ENCODE assay signal across 2 cellular contexts in the genomic region with DNA sequence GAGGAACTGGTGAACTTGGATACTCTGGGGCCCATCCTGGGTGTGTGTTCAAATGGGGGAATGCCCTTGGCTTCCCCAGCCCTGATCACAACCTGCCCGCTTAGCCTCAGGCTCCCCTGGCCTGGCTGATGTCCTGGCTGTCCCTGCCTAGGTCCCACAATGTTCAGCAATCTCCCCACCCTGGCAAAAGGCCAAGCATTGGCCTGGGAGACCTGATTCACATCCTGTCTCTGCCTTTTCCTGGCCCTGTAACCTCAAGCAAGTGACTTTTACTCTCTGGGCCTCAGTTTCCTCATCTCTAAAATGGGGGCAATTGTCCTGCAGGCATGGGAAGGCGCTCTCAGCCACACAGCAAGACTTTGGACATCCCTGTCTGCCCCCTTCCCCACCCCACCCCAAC.
TF ChIP-seq lines count a peak whose summit lies in the region.

No MANE protein-coding gene starts in this region.

TF ChIP-seq in IMR-90, 13 proteins besides CTCF, POLR2A, EP300 and RAD21:
- TF ChIP-seq RFX5 (IDR thresholded peaks at IDR 0.05; ENCODE audit: low read depth, low read length) (no peak), FOS (IDR thresholded peaks at IDR 0.05; ENCODE audit: low read depth, low read length) (no peak), ELK1 (IDR thresholded peaks at IDR 0.05; ENCODE audit: borderline replicate concordance, low read depth, low read length) (no peak)
- TF ChIP-seq, protein P1, sequence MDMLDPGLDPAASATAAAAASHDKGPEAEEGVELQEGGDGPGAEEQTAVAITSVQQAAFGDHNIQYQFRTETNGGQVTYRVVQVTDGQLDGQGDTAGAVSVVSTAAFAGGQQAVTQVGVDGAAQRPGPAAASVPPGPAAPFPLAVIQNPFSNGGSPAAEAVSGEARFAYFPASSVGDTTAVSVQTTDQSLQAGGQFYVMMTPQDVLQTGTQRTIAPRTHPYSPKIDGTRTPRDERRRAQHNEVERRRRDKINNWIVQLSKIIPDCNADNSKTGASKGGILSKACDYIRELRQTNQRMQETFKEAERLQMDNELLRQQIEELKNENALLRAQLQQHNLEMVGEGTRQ (IDR thresholded peaks at IDR 0.05; ENCODE audit: low read depth, low read length), result no peak

TF ChIP-seq in K562, 482 proteins besides CTCF, POLR2A, EP300 and RAD21:
- TF ChIP-seq KDM1A (IDR thresholded peaks at IDR 0.05) (peak in 1 of 2 experiments; percentile 72; a peak in 1 of 4 replicates), ADNP (tag; IDR thresholded peaks at IDR 0.05) (0 out of 2 replicates have a peak, but pooled peaks have one; percentile 29), TEAD1 (CRISPR knock-in tag; IDR thresholded peaks at IDR 0.05) (no peak), SIRT6 (IDR thresholded peaks at IDR 0.05; ENCODE audit: low read depth, low read length) (no peak), RB1 (IDR thresholded peaks at IDR 0.05; ENCODE audit: low read depth) (no peak), MITF (IDR thresholded peaks at IDR 0.05) (no peak), CXXC5 (CRISPR knock-in tag; IDR thresholded peaks at IDR 0.05) (no peak), ESRRA (IDR thresholded peaks at IDR 0.05; ENCODE audit: borderline replicate concordance, low read depth) (peak; percentile 45; the same call in 1 of the 2 replicates), ZBED1 (IDR thresholded peaks at IDR 0.05) (no peak), ETV1 (tag; conservative IDR thresholded peaks at IDR 0.05; ENCODE audit: low read depth) (no peak), RBM25 (IDR thresholded peaks at IDR 0.05; ENCODE audit: low read depth, low read length, severe bottlenecking) (peak; percentile 83), NFIC (IDR thresholded peaks at IDR 0.05) (peak; percentile 71), RCOR1 (IDR thresholded peaks at IDR 0.05; ENCODE audit: borderline replicate concordance in 1 of 2, low read depth in 2 of 2, low read length in 2 of 2) (0 out of 4 replicates have a peak, but pooled peaks of 1 of the 2 experiments have one; percentile 23), MAFF (IDR thresholded peaks at IDR 0.05; ENCODE audit: low read length) (no peak), CBFA2T3 (IDR thresholded peaks at IDR 0.05) (no peak), POU5F1 (IDR thresholded peaks at IDR 0.05; ENCODE audit: borderline replicate concordance, low read depth, low read length, partially characterized antibody) (no peak), ZNF830 (CRISPR knock-in tag; IDR thresholded peaks at IDR 0.05) (no peak), HDAC2 (IDR thresholded peaks at IDR 0.05) (0 out of 2 replicates have a peak, but pooled peaks have one; percentile 20), THRAP3 (IDR thresholded peaks at IDR 0.05; ENCODE audit: borderline replicate concordance) (no peak), BCOR (IDR thresholded peaks at IDR 0.05) (peak; percentile 77), SMARCA5 (IDR thresholded peaks at IDR 0.05) (0 out of 2 replicates have a peak, but pooled peaks have one; percentile 60)
- TF ChIP-seq, protein P2, sequence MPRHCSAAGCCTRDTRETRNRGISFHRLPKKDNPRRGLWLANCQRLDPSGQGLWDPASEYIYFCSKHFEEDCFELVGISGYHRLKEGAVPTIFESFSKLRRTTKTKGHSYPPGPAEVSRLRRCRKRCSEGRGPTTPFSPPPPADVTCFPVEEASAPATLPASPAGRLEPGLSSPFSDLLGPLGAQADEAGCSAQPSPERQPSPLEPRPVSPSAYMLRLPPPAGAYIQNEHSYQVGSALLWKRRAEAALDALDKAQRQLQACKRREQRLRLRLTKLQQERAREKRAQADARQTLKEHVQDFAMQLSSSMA (CRISPR knock-in tag; IDR thresholded peaks at IDR 0.05), result no peak
- TF ChIP-seq, protein P3, sequence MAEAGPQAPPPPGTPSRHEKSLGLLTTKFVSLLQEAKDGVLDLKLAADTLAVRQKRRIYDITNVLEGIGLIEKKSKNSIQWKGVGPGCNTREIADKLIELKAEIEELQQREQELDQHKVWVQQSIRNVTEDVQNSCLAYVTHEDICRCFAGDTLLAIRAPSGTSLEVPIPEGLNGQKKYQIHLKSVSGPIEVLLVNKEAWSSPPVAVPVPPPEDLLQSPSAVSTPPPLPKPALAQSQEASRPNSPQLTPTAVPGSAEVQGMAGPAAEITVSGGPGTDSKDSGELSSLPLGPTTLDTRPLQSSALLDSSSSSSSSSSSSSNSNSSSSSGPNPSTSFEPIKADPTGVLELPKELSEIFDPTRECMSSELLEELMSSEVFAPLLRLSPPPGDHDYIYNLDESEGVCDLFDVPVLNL (CRISPR knock-in tag; IDR thresholded peaks at IDR 0.05; ENCODE audit: low read depth), result no peak
- TF ChIP-seq, protein P4, sequence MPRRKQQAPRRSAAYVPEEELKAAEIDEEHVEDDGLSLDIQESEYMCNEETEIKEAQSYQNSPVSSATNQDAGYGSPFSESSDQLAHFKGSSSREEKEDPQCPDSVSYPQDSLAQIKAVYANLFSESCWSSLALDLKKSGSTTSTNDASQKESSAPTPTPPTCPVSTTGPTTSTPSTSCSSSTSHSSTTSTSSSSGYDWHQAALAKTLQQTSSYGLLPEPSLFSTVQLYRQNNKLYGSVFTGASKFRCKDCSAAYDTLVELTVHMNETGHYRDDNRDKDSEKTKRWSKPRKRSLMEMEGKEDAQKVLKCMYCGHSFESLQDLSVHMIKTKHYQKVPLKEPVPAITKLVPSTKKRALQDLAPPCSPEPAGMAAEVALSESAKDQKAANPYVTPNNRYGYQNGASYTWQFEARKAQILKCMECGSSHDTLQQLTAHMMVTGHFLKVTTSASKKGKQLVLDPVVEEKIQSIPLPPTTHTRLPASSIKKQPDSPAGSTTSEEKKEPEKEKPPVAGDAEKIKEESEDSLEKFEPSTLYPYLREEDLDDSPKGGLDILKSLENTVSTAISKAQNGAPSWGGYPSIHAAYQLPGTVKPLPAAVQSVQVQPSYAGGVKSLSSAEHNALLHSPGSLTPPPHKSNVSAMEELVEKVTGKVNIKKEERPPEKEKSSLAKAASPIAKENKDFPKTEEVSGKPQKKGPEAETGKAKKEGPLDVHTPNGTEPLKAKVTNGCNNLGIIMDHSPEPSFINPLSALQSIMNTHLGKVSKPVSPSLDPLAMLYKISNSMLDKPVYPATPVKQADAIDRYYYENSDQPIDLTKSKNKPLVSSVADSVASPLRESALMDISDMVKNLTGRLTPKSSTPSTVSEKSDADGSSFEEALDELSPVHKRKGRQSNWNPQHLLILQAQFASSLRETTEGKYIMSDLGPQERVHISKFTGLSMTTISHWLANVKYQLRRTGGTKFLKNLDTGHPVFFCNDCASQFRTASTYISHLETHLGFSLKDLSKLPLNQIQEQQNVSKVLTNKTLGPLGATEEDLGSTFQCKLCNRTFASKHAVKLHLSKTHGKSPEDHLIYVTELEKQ (CRISPR knock-in tag; IDR thresholded peaks at IDR 0.05), result no peak
